25 cellular contexts compared by ENCODE assay signal in the genomic region with DNA sequence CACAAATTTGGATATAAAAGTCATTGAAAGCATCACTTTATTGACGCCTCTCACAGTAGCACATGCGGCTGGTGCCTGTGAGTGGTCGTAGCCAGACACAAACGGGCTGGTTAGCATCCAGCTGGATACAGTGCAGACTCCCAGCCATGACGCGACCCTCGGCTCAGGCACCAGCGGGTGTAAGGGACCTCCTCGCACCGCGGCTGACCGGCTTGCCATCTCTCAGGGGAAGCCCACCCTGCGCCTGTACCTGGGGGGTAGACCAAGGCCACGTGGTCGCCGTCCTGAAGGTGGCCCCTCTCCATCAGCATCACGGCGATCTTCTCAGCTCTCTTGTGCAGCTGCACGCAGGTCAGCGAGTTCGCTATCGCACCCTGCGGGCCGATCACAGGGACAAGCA.
"Had no signal": no experiment of that assay in that cellular context is flagged by ENCODE, and none has a peak within 500 bp of the region (broad histone marks: within the 10 kb centered on the region; RNA-seq: fewer than 3 reads in every experiment).

No MANE protein-coding gene starts in this region.

- H3K9me3 ChIP-seq: adrenal gland, breast epithelium had no signal

- DNase-seq: activated CD4-positive, alpha-beta T cell treated with anti-CD3 and anti-CD28 coated beads, Interleukin-2, amount 10 ng/mL, durations not matched to agents 24 days and 14 days; activated CD4-positive, alpha-beta T cell treated with anti-CD3 and anti-CD28 coated beads, Interleukin-2, amount 50 U/mL, for 48 hours; activated CD4-positive, CD25-positive, alpha-beta regulatory T cell treated with anti-CD3 and anti-CD28 coated beads, Interleukin-2, amount 50 U/mL, for 72 hours; activated naive CD4-positive, alpha-beta T cell treated with anti-CD3 and anti-CD28 coated beads, Interleukin-2, amount 50 U/mL, for 16 hours; activated naive CD8-positive, alpha-beta T cell treated with anti-CD3 and anti-CD28 coated beads, Interleukin-2, amount 10 ng/mL, durations not matched to agents 7 days and 5 days; activated T-cell treated with anti-CD3 and anti-CD28 coated beads for 4 hours; activated T-cell treated with anti-CD3 and anti-CD28 coated beads, Interleukin-2, amount 50 U/mL, for 48 hours; anterior cingulate cortex; central memory CD4-positive, alpha-beta T cell; Karpas-422; MM.1S; NCI-H1105; NCI-H1436; NCI-H1694 treated with DMSO at 0.1 percent for 48 hours; NCI-H2029 treated with DMSO at 0.1 percent for 48 hours; NCI-H345; NCI-H510A; NCI-H526 treated with DMSO at 0.1 percent for 48 hours; NCI-H82; T-cell; T-helper 2 cell had no signal

- H3K27me3 ChIP-seq: adrenal gland, breast epithelium had no signal

- ATAC-seq: activated T-helper 17 cell treated with anti-CD3 and anti-CD28 coated beads, Interleukin-2, amount 50 U/mL, for 72 hours; T-cell had no signal

- H3K27ac ChIP-seq: adrenal gland, breast epithelium, SK-N-MC had no signal

- H3K4me3 ChIP-seq: adrenal gland, breast epithelium, SK-N-MC had no signal

- H3K4me1 ChIP-seq: adrenal gland, breast epithelium had no signal
